ENCODE assay signal across 1 cellular context in the genomic region with DNA sequence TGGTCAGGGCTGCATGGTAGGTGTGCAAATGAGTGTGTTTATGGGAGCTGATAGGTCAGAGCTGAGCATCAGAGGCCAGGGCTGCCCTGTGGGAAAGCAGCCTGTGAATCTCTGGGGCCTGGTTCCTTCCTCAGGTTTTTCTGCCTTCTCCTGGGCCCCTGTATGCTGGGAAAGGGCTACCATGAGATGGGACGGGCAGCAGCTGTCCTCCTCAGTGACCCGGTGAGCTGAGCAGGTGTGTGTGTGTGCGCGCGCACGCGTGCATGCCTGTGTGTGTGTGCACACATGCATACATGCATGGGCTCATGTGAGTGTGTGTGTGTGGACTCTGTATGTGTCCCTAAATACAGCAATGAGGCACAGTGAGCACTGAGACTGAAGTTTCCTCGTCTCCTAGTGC.
TF ChIP-seq lines count a peak whose summit lies in the region.

No MANE protein-coding gene starts in this region.

TF ChIP-seq in H1, 55 proteins besides CTCF, POLR2A, EP300 and RAD21:
- TF ChIP-seq SAP30 (IDR thresholded peaks at IDR 0.05; ENCODE audit: insufficient read depth, insufficient replicate concordance, low read length): no peak
- no peak for TF ChIP-seq JUND (IDR thresholded peaks at IDR 0.05; ENCODE audit: low read length)
- no peak for TF ChIP-seq RNF2 (IDR thresholded peaks at IDR 0.05; ENCODE audit: borderline replicate concordance, low read depth, low read length, missing control alignments, poor library complexity, severe bottlenecking)
- TF ChIP-seq CBX8 (IDR thresholded peaks at IDR 0.05; ENCODE audit: borderline replicate concordance, low read depth, low read length): no peak
TF ChIP-seq in H1: peak in this region for 0.
